ENCODE assay signal across 23 cellular contexts in the genomic region with DNA sequence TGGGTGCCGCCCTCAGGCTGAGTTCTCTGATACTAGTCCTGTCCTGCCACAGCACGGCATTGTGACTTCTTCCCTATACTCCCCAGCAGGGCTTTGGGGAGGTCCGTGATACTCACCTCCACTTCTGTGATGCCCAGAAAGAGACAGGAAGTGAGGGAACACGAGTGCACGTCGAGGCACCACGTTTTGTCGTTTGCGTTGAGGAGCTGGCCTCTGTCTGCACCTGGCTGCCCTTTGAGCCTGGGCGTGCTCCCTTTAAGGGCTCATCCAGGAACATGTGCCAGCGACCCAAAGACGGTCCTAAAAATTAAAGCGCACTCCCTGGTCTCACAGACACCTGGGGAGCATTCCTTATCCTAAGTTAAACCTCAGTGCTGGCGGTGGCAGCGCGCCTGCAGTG. TPM values are rescaled to one million over a fixed set of nuclear protein-coding genes. Genes with fewer than 3 reads are reported as not detected.
DNase-seq lines count a peak whose midpoint lies in the region; ATAC-seq, FAIRE-seq and TF ChIP-seq lines count a peak whose summit lies in the region.
"Had no signal": no experiment of that assay in that cellular context is flagged by ENCODE, and none has a peak within 500 bp of the region (broad histone marks: within the 10 kb centered on the region; RNA-seq: fewer than 3 reads in every experiment).

No MANE protein-coding gene starts in this region.

- peaks cover 0 to 3% (median 0%) of the 10 kb centered on the region in 4 experiments; a peak in 1 of 8 replicates for H3K36me3 ChIP-seq in H1 (ENCODE audit: control insufficient read depth in 2 of 4, insufficient read depth in 4 of 4, low read length in 3 of 4)
- H3K36me3 ChIP-seq in spleen: no peaks in the 10 kb centered on the region
- no peaks in the 10 kb centered on the region for H3K36me3 ChIP-seq in SJCRH30
- H3K36me3 ChIP-seq: BE2C, HAP-1 had no signal

- CTCF ChIA-PET in H1 (lab: Charles Lee; ENCODE audit: partially characterized antibody): no interaction called here

- no peak overlapping the region for H2BK20ac ChIP-seq in H1 (ENCODE audit: low read length)

- H3K14ac ChIP-seq in H1 (ENCODE audit: insufficient read length): no peak overlapping the region

- H3K27me3 ChIP-seq in right cardiac atrium (ENCODE audit: control insufficient read depth, insufficient read depth) (no peaks in the 10 kb centered on the region), H1 (replicated peaks in 1 of 4; ENCODE audit: control insufficient read depth in 3 of 4, extremely low read depth in 1 of 4, insufficient read depth in 3 of 4, low read length in 3 of 4) (peaks cover 17 to 35% (median 35%) of the 10 kb centered on the region in 4 experiments; a peak in 6 of 7 replicates), spleen (replicated peaks in 1 of 7) (peaks cover 0 to 93% (median 39%) of the 10 kb centered on the region in 7 donors), SJCRH30 (no peaks in the 10 kb centered on the region)

- H3K4ac ChIP-seq in H1 (replicated peaks; ENCODE audit: insufficient read length, low read depth, low read length): no peak overlapping the region

- no peaks in the 10 kb centered on the region for H3K79me2 ChIP-seq in H1 (ENCODE audit: control insufficient read depth in 1 of 2, insufficient read depth in 2 of 2, low read length in 2 of 2)

- H4K20me1 ChIP-seq in H1 (replicated peaks in 1 of 2; ENCODE audit: control insufficient read depth in 1 of 2, insufficient read depth in 2 of 2, low read length in 2 of 2): no peaks in the 10 kb centered on the region

- TF ChIP-seq RAD21 in H1 (IDR thresholded peaks at IDR 0.05 in 1 of 2, conservative IDR thresholded peaks at IDR 0.05 in 1 of 2; ENCODE audit: low read depth in 2 of 2, low read length in 2 of 2): no peak

- no peak overlapping the region for H4K5ac ChIP-seq in H1 (ENCODE audit: insufficient read length, low read depth, low read length)

- no peak for FAIRE-seq in H1 (lab: Jason Lieb, UNC)
- FAIRE-seq: A204.1, GM12878, GM19239 had no signal

- no peak overlapping the region for H2BK5ac ChIP-seq in H1 (ENCODE audit: low read depth, low read length)

- no peak overlapping the region for H3K4me2 ChIP-seq in H1 (ENCODE audit: insufficient read depth in 1 of 2, low read depth in 2 of 2, low read length in 2 of 2)

- 75% methylated on average over 16 of the region's 16 CpGs for WGBS in right cardiac atrium
- WGBS in H1 (ENCODE audit: extremely low coverage in 1 of 2, insufficient coverage in 1 of 2, insufficient read length in 1 of 2, insufficient replicate concordance in 2 of 2, low coverage in 1 of 2, low lambda C conversion rate in 2 of 2, missing lambda C conversion rate in 1 of 2), 2 experiments: 79% methylated on average over 16 of the region's 16 CpGs; no CpG with 5 or more reads in 1 of the 2 experiments
- WGBS in spleen, 5 donors: 60 to 72% (median 68%) methylated on average over 15 to 16 of the region's 16 CpGs

- no peak for TF ChIP-seq CTCF in H1 (IDR thresholded peaks at IDR 0.05; ENCODE audit: control extremely low read depth in 1 of 3, insufficient read depth in 1 of 3, low read depth in 1 of 3, low read length in 3 of 3)
- TF ChIP-seq CTCF in spleen (IDR thresholded peaks at IDR 0.05 in 8 of 11, conservative IDR thresholded peaks at IDR 0.05 in 3 of 11): no peak

- H3K9me3 ChIP-seq in right cardiac atrium (ENCODE audit: control insufficient read depth, low read length) (no peaks in the 10 kb centered on the region), H1 (ENCODE audit: insufficient read depth in 2 of 2, low read depth in 1 of 2, low read length in 1 of 2) (no peaks in the 10 kb centered on the region), spleen (no peaks in the 10 kb centered on the region), SJCRH30 (replicated peaks) (no peaks in the 10 kb centered on the region)
- H3K9me3 ChIP-seq: BE2C, HAP-1 had no signal

- no peak overlapping the region for H2BK15ac ChIP-seq in H1 (ENCODE audit: low read length)

- peak in 2 of 3 donors; percentile 3 to 12 for DNase-seq in right cardiac atrium
- no peak for DNase-seq in Right ventricle myocardium inferior (ENCODE audit: missing footprints)
- no peak for DNase-seq in H1 (ENCODE audit: low read depth in 1 of 2, low spot score in 2 of 2)
- peak; percentile 47 for DNase-seq in spleen
- no peak for DNase-seq in SJCRH30
- DNase-seq in ureter (ENCODE audit: low spot score): no peak
- DNase-seq: ACHN; BE2C; C1 segment of cervical spinal cord; CD4-positive, CD25-positive, alpha-beta regulatory T cell; COR-L47; DMS 273 treated with DMSO at 0.1 percent for 48 hours; DMS53; DND-41; EL had no signal

- peaks cover 5% of the 10 kb centered on the region; the same call in 1 of the 2 replicates for H3K23me2 ChIP-seq in H1 (ENCODE audit: low read depth, low read length)

- H3K23ac ChIP-seq in H1 (ENCODE audit: insufficient read length): no peak overlapping the region

- intact Hi-C loops in right cardiac atrium (cut with DNase I): no loop called here
- intact Hi-C loops in Right ventricle myocardium inferior (cut with DNase I): no loop called here
- intact Hi-C loops in spleen (cut with DNase I; ENCODE audit: low total_unique reads): no loop called here

- no peak overlapping the region for H3K9ac ChIP-seq in H1 (replicated peaks in 1 of 4; ENCODE audit: extremely low read depth in 1 of 4, low read depth in 3 of 4, low read length in 3 of 4)

- H4K8ac ChIP-seq in H1 (ENCODE audit: extremely low read depth, insufficient read depth, low read length): no peak overlapping the region; the same call in 1 of the 2 replicates

- H3K4me3 ChIP-seq in right cardiac atrium (ENCODE audit: low read length) (no peak overlapping the region), H1 (ENCODE audit: extremely low read depth in 1 of 4, insufficient read depth in 2 of 4, low read depth in 3 of 4, low read length in 4 of 4) (no peak overlapping the region), spleen (no peak overlapping the region), SJCRH30 (no peak overlapping the region)
- H3K4me3 ChIP-seq: GM12878, HAP-1 had no signal

- H2BK120ac ChIP-seq in H1 (replicated peaks; ENCODE audit: low read depth, low read length): no peak overlapping the region

- no peak overlapping the region for H4K91ac ChIP-seq in H1 (replicated peaks; ENCODE audit: insufficient read length, low read length)

- H3K56ac ChIP-seq in H1 (replicated peaks; ENCODE audit: insufficient read length, low read depth, low read length): no peak overlapping the region

- H2AK5ac ChIP-seq in H1 (ENCODE audit: low read depth, low read length): no peak overlapping the region

- H3K18ac ChIP-seq in H1 (ENCODE audit: extremely low read depth, low read length): no peak overlapping the region

- no peaks in the 10 kb centered on the region for H3K79me1 ChIP-seq in H1 (ENCODE audit: low read depth, low read length)

- TF ChIP-seq POLR2A in H1 (IDR thresholded peaks at IDR 0.05; ENCODE audit: control extremely low read depth in 1 of 2, low read depth in 2 of 2, low read length in 2 of 2) (no peak), spleen (IDR thresholded peaks at IDR 0.05) (no peak)

- no peak for TF ChIP-seq EP300 in H1 (IDR thresholded peaks at IDR 0.05; ENCODE audit: borderline replicate concordance in 1 of 2, low read depth in 2 of 2, low read length in 2 of 2)

- ATAC-seq in right cardiac atrium: no peak
- no peak for ATAC-seq in Right ventricle myocardium inferior
- ATAC-seq: GM12878 had no signal

- no peak overlapping the region for H2AFZ ChIP-seq in H1 (ENCODE audit: low read length)

- no peaks in the 10 kb centered on the region for H3K4me1 ChIP-seq in right cardiac atrium (ENCODE audit: control insufficient read depth, insufficient read depth, low read length)
- peaks cover 0 to 14% (median 3%) of the 10 kb centered on the region in 4 experiments; a peak in 4 of 7 replicates for H3K4me1 ChIP-seq in H1 (replicated peaks in 1 of 4; ENCODE audit: control insufficient read depth in 3 of 4, insufficient read depth in 4 of 4, low read length in 3 of 4)
- H3K4me1 ChIP-seq in spleen: peaks cover 0 to 14% (median 5%) of the 10 kb centered on the region in 6 donors
- H3K4me1 ChIP-seq in SJCRH30: no peaks in the 10 kb centered on the region
- H3K4me1 ChIP-seq: BE2C, HAP-1 had no signal

- H2BK12ac ChIP-seq in H1 (ENCODE audit: low read depth, low read length): 0 out of 2 replicates have a peak overlapping the region, but pooled peaks have one; percentile 39

- H3K27ac ChIP-seq in right cardiac atrium (ENCODE audit: low read length): no peak overlapping the region
- no peak overlapping the region for H3K27ac ChIP-seq in H1 (ENCODE audit: low read depth, low read length)
- no peak overlapping the region for H3K27ac ChIP-seq in spleen
- H3K27ac ChIP-seq in SJCRH30: no peak overlapping the region

- POLR2A ChIA-PET in H1 (lab: Charles Lee; ENCODE audit: partially characterized antibody): no interaction called here

TF ChIP-seq in H1, 55 proteins besides CTCF, POLR2A, EP300 and RAD21 (continues in another document):
- TF ChIP-seq BACH1 (IDR thresholded peaks at IDR 0.05; ENCODE audit: low read length) (no peak), CHD1 (IDR thresholded peaks at IDR 0.05; ENCODE audit: low read depth, low read length) (no peak), SRF (IDR thresholded peaks at IDR 0.05; ENCODE audit: low read depth, low read length) (no peak), RXRA (IDR thresholded peaks at IDR 0.05; ENCODE audit: insufficient read depth, low read depth, low read length) (no peak), ASH2L (IDR thresholded peaks at IDR 0.05; ENCODE audit: low read length) (no peak), JUN (IDR thresholded peaks at IDR 0.05; ENCODE audit: low read depth, low read length) (no peak), GABPA (IDR thresholded peaks at IDR 0.05; ENCODE audit: borderline replicate concordance, insufficient read depth, low read length) (no peak)

RNA-seq across cellular contexts. Expression of gene IRX4, which starts 8.7 kb away (rescaled TPM):
- total RNA-seq in right cardiac atrium: under 1 TPM in 1 of 4 donors, not detected in 3; 0.21 TPM
- not detected for polyA plus RNA-seq in right cardiac atrium
- total RNA-seq in Right ventricle myocardium inferior: 17.6 TPM
- 0.82 and 1.2 TPM in 2 replicates for total RNA-seq in H1 (2021; fragmentation: NEBNext Ultra II Directional; extraction: Animal tissue kit (Norgen Biotek cat#: 25700))
- polyA plus RNA-seq in H1 (2011; rRNA removed): 0.45 and 0.97 TPM in 2 replicates
- polyA plus RNA-seq in H1 (2011; cell fraction: cytosol; rRNA removed): 0.87 TPM
- polyA plus RNA-seq in H1 (2011; cell fraction: nucleus; rRNA removed): 1.8 TPM
- polyA plus RNA-seq in H1 (2012, experiment 1 of 2): 0.40 to 1.2 TPM (median 1.1 TPM) in 4 replicates
- polyA plus RNA-seq in H1 (2012, experiment 2 of 2): 1.1 TPM
- polyA plus RNA-seq in H1 (2013, experiment 1 of 2): 1.0 TPM
- 0.75 TPM for polyA plus RNA-seq in H1 (2013, experiment 2 of 2)
- polyA minus RNA-seq in H1 (2011; rRNA and poly(A)+ RNA removed): 0.16 and 0.44 TPM in 2 replicates
- 0.95 TPM for polyA minus RNA-seq in H1 (2011; cell fraction: cytosol; rRNA and poly(A)+ RNA removed)
- polyA minus RNA-seq in H1 (2011; cell fraction: nucleus; rRNA and poly(A)+ RNA removed): 0.50 TPM
- not detected for total RNA-seq in spleen
- under 1 TPM in 1 of 3 donors, not detected in 2; 0.05 TPM for polyA plus RNA-seq in spleen
- not detected in 2 replicates for total RNA-seq in SJCRH30 (2014; rRNA removed; shearing (Covaris generic))
- not detected for total RNA-seq in ureter
- total RNA-seq: CD4-positive, CD25-positive, alpha-beta regulatory T cell; CD8-positive, alpha-beta memory T cell; G401; GM12878; H4; HT-29 had no signal
- polyA plus RNA-seq: CD4-positive, CD25-positive, alpha-beta regulatory T cell; CD8-positive, alpha-beta memory T cell; GM12878 had no signal

Comparison
In these comparisons a context has a peak if more than half of its experiments do, and no peak if none do; other contexts are left out.
1. DNase-seq: peak in right cardiac atrium (2 of 3) and spleen (single experiment); none in Right ventricle myocardium inferior (single experiment), H1 (0 of 2), SJCRH30 (0 of 2) and ureter (single experiment).